In genomic region chr20:33677991-33678431, GRCh38 we compare ENCODE assay signal across 18 cellular contexts. TPM values are rescaled to one million over a fixed set of nuclear protein-coding genes. Genes with fewer than 3 reads are reported as not detected.
DNase-seq lines count a peak whose midpoint lies in the region; ATAC-seq, FAIRE-seq and TF ChIP-seq lines count a peak whose summit lies in the region.
"Had no signal": no experiment of that assay in that cellular context is flagged by ENCODE, and none has a peak within 500 bp of the region (broad histone marks: within the 10 kb centered on the region; RNA-seq: fewer than 3 reads in every experiment).

No MANE protein-coding gene starts in this region.

- H3K9me3 ChIP-seq in mucosa of descending colon = no peaks in the 10 kb centered on the region
- no peaks in the 10 kb centered on the region for H3K9me3 ChIP-seq in thymus (ENCODE audit: control insufficient read depth)
- no peaks in the 10 kb centered on the region for H3K9me3 ChIP-seq in body of pancreas

- peak overlapping the region; percentile 79 for H3K27ac Mint-ChIP-seq in activated CD8-positive, alpha-beta memory T cell treated with anti-CD3 and anti-CD28 coated beads, Interleukin-2, amount 10 ng/mL, durations not matched to agents 7 days and 5 days
- peak overlapping the region; percentile 65 for H3K27ac Mint-ChIP-seq in activated T-helper 2 cell treated with anti-CD3 and anti-CD28 coated beads, Interferon-gamma antibody, Interleukin-2, Interleukin-4, amounts not matched to agents 10 μg/mL and 5 μg/mL and 100 μg/mL, durations not matched to agents 14 hours and 24 hours and 36 hours
- H3K27ac Mint-ChIP-seq: progenitor cell of endocrine pancreas had no signal

- H3K27me3 ChIP-seq in thymus (ENCODE audit: control insufficient read depth, insufficient read depth) (no peaks in the 10 kb centered on the region), body of pancreas (no peaks in the 10 kb centered on the region)

- TF ChIP-seq POLR2A in body of pancreas (IDR thresholded peaks at IDR 0.05) = no peak

- H3K27me3 Mint-ChIP-seq in activated CD8-positive, alpha-beta memory T cell treated with anti-CD3 and anti-CD28 coated beads, Interleukin-2, amount 10 ng/mL, durations not matched to agents 7 days and 5 days = no peaks in the 10 kb centered on the region
- H3K27me3 Mint-ChIP-seq in activated T-helper 2 cell treated with anti-CD3 and anti-CD28 coated beads, Interferon-gamma antibody, Interleukin-2, Interleukin-4, amounts not matched to agents 10 μg/mL and 5 μg/mL and 100 μg/mL, durations not matched to agents 14 hours and 24 hours and 36 hours (ENCODE audit: low read depth) = no peaks in the 10 kb centered on the region

- H3K4me3 ChIP-seq in mucosa of descending colon (no peak overlapping the region), thymus (ENCODE audit: low read length) (no peak overlapping the region), body of pancreas (no peak overlapping the region)

- no peaks in the 10 kb centered on the region for H3K9me3 Mint-ChIP-seq in activated CD8-positive, alpha-beta memory T cell treated with anti-CD3 and anti-CD28 coated beads, Interleukin-2, amount 10 ng/mL, durations not matched to agents 7 days and 5 days (ENCODE audit: low read depth)
- H3K9me3 Mint-ChIP-seq in activated T-helper 2 cell treated with anti-CD3 and anti-CD28 coated beads, Interferon-gamma antibody, Interleukin-2, Interleukin-4, amounts not matched to agents 10 μg/mL and 5 μg/mL and 100 μg/mL, durations not matched to agents 14 hours and 24 hours and 36 hours = no peaks in the 10 kb centered on the region

- CTCF ChIA-PET in activated CD8-positive, alpha-beta memory T cell treated with anti-CD3 and anti-CD28 coated beads, Interleukin-2, amount 10 ng/mL, durations not matched to agents 7 days and 5 days (lab: Charles Lee) = interaction anchor here (0.5 to 9.2 kb wide), 2 partner anchors 9 to 180 kb away, joined by 4 to 106 read pairs; partner anchors contain the start of gene ACTL10

- intact Hi-C loops in activated T-helper 2 cell treated with anti-CD3 and anti-CD28 coated beads, Interferon-gamma antibody, Interleukin-2, Interleukin-4, amounts not matched to agents 10 μg/mL and 5 μg/mL and 100 μg/mL, durations not matched to agents 14 hours and 24 hours and 36 hours (cut with micrococcal nuclease) = no loop called here
- intact Hi-C loops in mucosa of descending colon (cut with DNase I, micrococcal nuclease) (no loop called here), body of pancreas (cut with DNase I) (no loop called here)

- peaks cover 72% of the 10 kb centered on the region for H3K4me1 Mint-ChIP-seq in activated CD8-positive, alpha-beta memory T cell treated with anti-CD3 and anti-CD28 coated beads, Interleukin-2, amount 10 ng/mL, durations not matched to agents 7 days and 5 days
- H3K4me1 Mint-ChIP-seq in activated T-helper 2 cell treated with anti-CD3 and anti-CD28 coated beads, Interferon-gamma antibody, Interleukin-2, Interleukin-4, amounts not matched to agents 10 μg/mL and 5 μg/mL and 100 μg/mL, durations not matched to agents 14 hours and 24 hours and 36 hours (ENCODE audit: low read depth) = peaks cover 57% of the 10 kb centered on the region

- peaks cover 21% of the 10 kb centered on the region for H3K4me1 ChIP-seq in mucosa of descending colon (ENCODE audit: low read depth)
- peaks cover 52% of the 10 kb centered on the region for H3K4me1 ChIP-seq in thymus (ENCODE audit: control insufficient read depth, insufficient read depth, low read length)
- H3K4me1 ChIP-seq in body of pancreas = peaks cover 20% of the 10 kb centered on the region

- no peak for DNase-seq in activated CD8-positive, alpha-beta memory T cell treated with anti-CD3 and anti-CD28 coated beads, Interleukin-2, amount 10 ng/mL, durations not matched to agents 7 days and 5 days
- no peak for DNase-seq in activated CD8-positive, alpha-beta memory T cell treated with anti-CD3 and anti-CD28 coated beads for 24 hours
- DNase-seq in activated T-helper 2 cell treated with anti-CD3 and anti-CD28 coated beads, Interferon-gamma antibody, Interleukin-2, Interleukin-4, amounts not matched to agents 10 μg/mL and 5 μg/mL and 100 μg/mL, durations not matched to agents 14 hours and 24 hours and 36 hours (ENCODE audit: low spot score) = no peak
- peak; percentile 29 to 61 (median 48) for DNase-seq in mucosa of descending colon
- DNase-seq in HTR-8/SVneo (ENCODE audit: insufficient read length, low spot score) = no peak
- no peak for DNase-seq in body of pancreas
- DNase-seq: ACHN; activated CD4-positive, alpha-beta T cell treated with anti-CD3 and anti-CD28 coated beads, Interleukin-2, amount 50 U/mL, for 1 hour; head of caudate nucleus; NCI-H2029 treated with DMSO at 0.1 percent for 48 hours; NCI-H69 had no signal

- H3K27ac ChIP-seq in thymus (ENCODE audit: low read depth) = peak overlapping the region; percentile 70
- H3K27ac ChIP-seq in body of pancreas = no peak overlapping the region

- no peak for FAIRE-seq in HTR-8/SVneo (lab: Jason Lieb, UNC)
- FAIRE-seq: colon, G401.6 had no signal

- H3K36me3 Mint-ChIP-seq in activated CD8-positive, alpha-beta memory T cell treated with anti-CD3 and anti-CD28 coated beads, Interleukin-2, amount 10 ng/mL, durations not matched to agents 7 days and 5 days = peaks cover 40% of the 10 kb centered on the region
- peaks cover 64% of the 10 kb centered on the region for H3K36me3 Mint-ChIP-seq in activated T-helper 2 cell treated with anti-CD3 and anti-CD28 coated beads, Interferon-gamma antibody, Interleukin-2, Interleukin-4, amounts not matched to agents 10 μg/mL and 5 μg/mL and 100 μg/mL, durations not matched to agents 14 hours and 24 hours and 36 hours (ENCODE audit: low read depth)

- no peaks in the 10 kb centered on the region for H3K36me3 ChIP-seq in mucosa of descending colon (ENCODE audit: low read depth)
- H3K36me3 ChIP-seq in thymus (ENCODE audit: control insufficient read depth, insufficient read depth) = peaks cover 5% of the 10 kb centered on the region
- no peaks in the 10 kb centered on the region for H3K36me3 ChIP-seq in body of pancreas (replicated peaks in 1 of 2; ENCODE audit: insufficient read depth in 1 of 2, low read depth in 2 of 2)

- ATAC-seq in activated CD8-positive, alpha-beta memory T cell treated with anti-CD3 and anti-CD28 coated beads, Interleukin-2, amount 10 ng/mL, durations not matched to agents 7 days and 5 days = no peak
- ATAC-seq in mucosa of descending colon (no peak), GM18867 (IDR thresholded peaks at IDR 0.05; ENCODE audit: unreplicated experiment) (no peak), body of pancreas (no peak)

- no peak for TF ChIP-seq CTCF in mucosa of descending colon (IDR thresholded peaks at IDR 0.05)
- TF ChIP-seq CTCF in body of pancreas (IDR thresholded peaks at IDR 0.05) = no peak

- no peak overlapping the region for H3K4me3 Mint-ChIP-seq in activated CD8-positive, alpha-beta memory T cell treated with anti-CD3 and anti-CD28 coated beads, Interleukin-2, amount 10 ng/mL, durations not matched to agents 7 days and 5 days
- H3K4me3 Mint-ChIP-seq in activated T-helper 2 cell treated with anti-CD3 and anti-CD28 coated beads, Interferon-gamma antibody, Interleukin-2, Interleukin-4, amounts not matched to agents 10 μg/mL and 5 μg/mL and 100 μg/mL, durations not matched to agents 14 hours and 24 hours and 36 hours (ENCODE audit: low read depth) = no peak overlapping the region

- WGBS in thymus = 96% methylated on average over 12 of the region's 12 CpGs
- 87 to 88% methylated on average over 10 to 12 of the region's 12 CpGs for WGBS in body of pancreas, 2 donors

RNA-seq across cellular contexts. Expression of gene NECAB3, which starts 3.8 kb away (rescaled TPM):
- 10 to 100 TPM; 28.3 to 34.0 TPM for total RNA-seq in activated CD8-positive, alpha-beta memory T cell treated with anti-CD3 and anti-CD28 coated beads, Interleukin-2, amount 10 ng/mL, durations not matched to agents 7 days and 5 days
- 27.0 and 30.1 TPM in 2 replicates for total RNA-seq in activated T-helper 2 cell treated with anti-CD3 and anti-CD28 coated beads, Interferon-gamma antibody, Interleukin-2, Interleukin-4, amounts not matched to agents 10 μg/mL and 5 μg/mL and 100 μg/mL, durations not matched to agents 14 hours and 24 hours and 36 hours
- 10 to 100 TPM; 50.7 to 55.7 (median 51.7) TPM for total RNA-seq in mucosa of descending colon
- polyA plus RNA-seq in thymus = 20.3 TPM
- total RNA-seq in body of pancreas = 10 to 100 TPM; 41.8 to 92.3 TPM

RNA-seq across cellular contexts. Expression of gene E2F1, which starts 8.2 kb away (rescaled TPM):
- total RNA-seq in activated CD8-positive, alpha-beta memory T cell treated with anti-CD3 and anti-CD28 coated beads, Interleukin-2, amount 10 ng/mL, durations not matched to agents 7 days and 5 days = 100 to 1,000 TPM in 1 of 2 experiments, 10 to 100 TPM in 1; 87.7 to 100 TPM
- 63.8 and 64.2 TPM in 2 replicates for total RNA-seq in activated T-helper 2 cell treated with anti-CD3 and anti-CD28 coated beads, Interferon-gamma antibody, Interleukin-2, Interleukin-4, amounts not matched to agents 10 μg/mL and 5 μg/mL and 100 μg/mL, durations not matched to agents 14 hours and 24 hours and 36 hours
- total RNA-seq in mucosa of descending colon (1 to 10 TPM; 3.6 to 8.2 (median 4.1) TPM), body of pancreas (under 1 TPM in 1 of 2 donors, not detected in 1; 0.66 TPM)
- polyA plus RNA-seq in thymus = 3.3 TPM

RNA-seq across cellular contexts. Expression of gene ACTL10, which starts 11.3 kb away (rescaled TPM):
- total RNA-seq in activated CD8-positive, alpha-beta memory T cell treated with anti-CD3 and anti-CD28 coated beads, Interleukin-2, amount 10 ng/mL, durations not matched to agents 7 days and 5 days = 1 to 10 TPM; 3.7 to 3.9 TPM
- total RNA-seq in activated T-helper 2 cell treated with anti-CD3 and anti-CD28 coated beads, Interferon-gamma antibody, Interleukin-2, Interleukin-4, amounts not matched to agents 10 μg/mL and 5 μg/mL and 100 μg/mL, durations not matched to agents 14 hours and 24 hours and 36 hours = 2.6 and 3.3 TPM in 2 replicates
- total RNA-seq in mucosa of descending colon (1 to 10 TPM; 1.7 to 4.2 (median 2.4) TPM), body of pancreas (1 to 10 TPM; 4.0 to 4.9 TPM)
- polyA plus RNA-seq in thymus = 2.8 TPM

RNA-seq across cellular contexts. Expression of gene C20orf144, which starts 15.9 kb away (rescaled TPM):
- total RNA-seq in activated CD8-positive, alpha-beta memory T cell treated with anti-CD3 and anti-CD28 coated beads, Interleukin-2, amount 10 ng/mL, durations not matched to agents 7 days and 5 days = under 1 TPM; 0.30 to 0.53 TPM
- total RNA-seq in activated T-helper 2 cell treated with anti-CD3 and anti-CD28 coated beads, Interferon-gamma antibody, Interleukin-2, Interleukin-4, amounts not matched to agents 10 μg/mL and 5 μg/mL and 100 μg/mL, durations not matched to agents 14 hours and 24 hours and 36 hours = 0.27 and 0.28 TPM in 2 replicates
- total RNA-seq in mucosa of descending colon = under 1 TPM in 1 of 3 donors, not detected in 2; 0.24 TPM
- polyA plus RNA-seq in thymus = 0.23 TPM
- under 1 TPM in 1 of 2 donors, not detected in 1; 0.66 TPM for total RNA-seq in body of pancreas
- total RNA-seq: kidney epithelial cell, progenitor cell of endocrine pancreas, temporal lobe had no signal

RNA-seq across cellular contexts. Expression of gene PXMP4, which starts 42.1 kb away (rescaled TPM):
- total RNA-seq in activated CD8-positive, alpha-beta memory T cell treated with anti-CD3 and anti-CD28 coated beads, Interleukin-2, amount 10 ng/mL, durations not matched to agents 7 days and 5 days = 10 to 100 TPM; 11.9 to 15.6 TPM
- total RNA-seq in activated T-helper 2 cell treated with anti-CD3 and anti-CD28 coated beads, Interferon-gamma antibody, Interleukin-2, Interleukin-4, amounts not matched to agents 10 μg/mL and 5 μg/mL and 100 μg/mL, durations not matched to agents 14 hours and 24 hours and 36 hours = 7.4 TPM in 2 replicates
- total RNA-seq in mucosa of descending colon (10 to 100 TPM; 14.5 to 18.6 (median 18.2) TPM), body of pancreas (1 to 10 TPM; 3.3 to 5.2 TPM)
- polyA plus RNA-seq in thymus = 4.0 TPM

Comparison
In these comparisons a context has a peak if more than half of its experiments do, and no peak if none do; other contexts are left out.
1. DNase-seq: peak in mucosa of descending colon (3 of 3); none in activated CD8-positive, alpha-beta memory T cell treated with anti-CD3 and anti-CD28 coated beads, Interleukin-2, amount 10 ng/mL, durations not matched to agents 7 days and 5 days (single experiment), activated CD8-positive, alpha-beta memory T cell treated with anti-CD3 and anti-CD28 coated beads for 24 hours (single experiment), activated T-helper 2 cell treated with anti-CD3 and anti-CD28 coated beads, Interferon-gamma antibody, Interleukin-2, Interleukin-4, amounts not matched to agents 10 μg/mL and 5 μg/mL and 100 μg/mL, durations not matched to agents 14 hours and 24 hours and 36 hours (single experiment), HTR-8/SVneo (single experiment) and body of pancreas (0 of 4).